Comparison of ENCODE assay signal across 11 cellular contexts in genomic region chr14:21109377-21110260, GRCh38. TPM values are rescaled to one million over a fixed set of nuclear protein-coding genes. Genes with fewer than 3 reads are reported as not detected.
DNase-seq lines count a peak whose midpoint lies in the region; ATAC-seq and TF ChIP-seq lines count a peak whose summit lies in the region.
"Had no signal": no experiment of that assay in that cellular context is flagged by ENCODE, and none has a peak within 500 bp of the region (broad histone marks: within the 10 kb centered on the region; RNA-seq: fewer than 3 reads in every experiment).

No MANE protein-coding gene starts in this region.

- H4K20me1 ChIP-seq in Loucy (ENCODE audit: insufficient read depth, low read length, poor library complexity, severe bottlenecking): no peaks in the 10 kb centered on the region

- TF ChIP-seq CTCF in Loucy (conservative IDR thresholded peaks at IDR 0.05; ENCODE audit: low read length): no peak

- no peaks in the 10 kb centered on the region for H3K27me3 ChIP-seq in Loucy (ENCODE audit: insufficient read depth, low read length, poor library complexity, severe bottlenecking)

- no peaks in the 10 kb centered on the region for H3K36me3 ChIP-seq in Loucy (ENCODE audit: insufficient read depth, low read length)
- H3K36me3 ChIP-seq: left ventricle myocardium inferior had no signal

- intact Hi-C loops in posterior vena cava (cut with DNase I): loop anchor here (5.0 kb wide), 2 partner anchors 37 to 42 kb away; partner anchors contain the start of gene ARHGEF40 (in 1 of the 2)

- no peaks in the 10 kb centered on the region for H3K9me2 ChIP-seq in Loucy (replicated peaks; ENCODE audit: low read depth, low read length)

- peak overlapping the region; percentile 29 for H3K4me2 ChIP-seq in Loucy (ENCODE audit: low read depth, low read length, poor library complexity, severe bottlenecking)

- peak overlapping the region; percentile 7 for H3K4me3 ChIP-seq in Loucy (ENCODE audit: low read length, poor library complexity, severe bottlenecking)
- H3K4me3 ChIP-seq: left ventricle myocardium inferior had no signal

- no peaks in the 10 kb centered on the region for H3F3A ChIP-seq in Loucy (ENCODE audit: low read depth)

- peaks cover 41% of the 10 kb centered on the region for H3K4me1 ChIP-seq in Loucy (ENCODE audit: insufficient read depth, low read length, poor library complexity, severe bottlenecking)

- ATAC-seq in GM18520 (IDR thresholded peaks at IDR 0.05; ENCODE audit: unreplicated experiment): peak; percentile 71
- ATAC-seq in GM21515 (IDR thresholded peaks at IDR 0.05; ENCODE audit: unreplicated experiment): peak; percentile 46
- ATAC-seq: SK-N-SH treated with all-trans-retinoic acid at 6 μM for 48 hours had no signal

- no peaks in the 10 kb centered on the region for H3K9me3 ChIP-seq in Loucy (ENCODE audit: insufficient read depth, low read depth, low read length)
- H3K9me3 ChIP-seq: left ventricle myocardium inferior had no signal

- peak overlapping the region; percentile 53 for H3K9ac ChIP-seq in Loucy (ENCODE audit: low read depth, low read length, poor library complexity, severe bottlenecking)

- H2AFZ ChIP-seq in Loucy (ENCODE audit: low read length): no peak overlapping the region

- H3K79me2 ChIP-seq in Loucy (ENCODE audit: insufficient read depth, low read length): no peaks in the 10 kb centered on the region

- peak; percentile 80 for DNase-seq in iPS DF 19.7 (ENCODE audit: low read depth, low spot score)
- no peak for DNase-seq in dedifferentiated amniotic fluid mesenchymal stem cell (ENCODE audit: extremely low spot score)
- no peak for DNase-seq in posterior vena cava (ENCODE audit: low spot score)
- no peak for DNase-seq in GDM1 (lab: John Stamatoyannopoulos, UW)
- DNase-seq: activated effector memory CD4-positive, alpha-beta T cell treated with anti-CD3 and anti-CD28 coated beads, Interleukin-2, amount 50 U/mL, for 16 hours; H7; left ventricle myocardium inferior had no signal

RNA-seq across cellular contexts. Expression of gene TMEM253, which starts 8.8 kb away (rescaled TPM):
- total RNA-seq in posterior vena cava: not detected

RNA-seq across cellular contexts. Expression of gene ZNF219, which starts 11.2 kb away (rescaled TPM):
- total RNA-seq in posterior vena cava: 10 to 100 TPM; 27.0 to 37.6 TPM

RNA-seq across cellular contexts. Expression of gene ARHGEF40, which starts 39.5 kb away (rescaled TPM):
- total RNA-seq in posterior vena cava: 10 to 100 TPM; 41.4 to 48.6 TPM

RNA-seq across cellular contexts. Expression of gene OR5AU1, which starts 46.2 kb away (rescaled TPM):
- total RNA-seq in posterior vena cava: not detected
- total RNA-seq: H7, left ventricle myocardium inferior had no signal

RNA-seq across cellular contexts. Expression of gene RNASE8, which starts 52.0 kb away (rescaled TPM):
- total RNA-seq in posterior vena cava: not detected
- total RNA-seq: H7, left ventricle myocardium inferior had no signal
